In the genomic region with DNA sequence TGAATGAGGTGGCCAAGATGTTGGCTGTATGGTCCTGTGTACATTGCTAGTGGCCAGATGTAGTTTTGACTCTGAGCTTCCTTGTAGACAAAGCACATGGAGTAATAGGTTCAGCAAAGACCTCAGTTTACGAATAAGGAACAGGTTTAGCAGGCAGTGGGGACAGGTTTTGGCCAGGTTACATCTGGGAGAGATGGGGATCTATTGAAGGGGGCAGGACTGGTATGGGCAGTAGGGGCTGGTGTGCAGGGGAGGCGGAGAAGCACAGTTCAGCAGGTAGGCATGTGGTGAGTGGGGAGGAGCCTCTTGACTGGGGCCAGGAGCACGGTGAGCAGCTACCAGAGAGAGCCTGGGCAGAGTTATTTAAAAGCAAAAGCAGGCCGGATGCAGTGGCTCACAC, we compare ENCODE assay signal across 19 cellular contexts.
"Had no signal": no experiment of that assay in that cellular context is flagged by ENCODE, and none has a peak within 500 bp of the region (broad histone marks: within the 10 kb centered on the region; RNA-seq: fewer than 3 reads in every experiment).

No MANE protein-coding gene starts in this region.

- DNase-seq: dermis blood vessel endothelial cell; dorsolateral prefrontal cortex; effector CD4-positive, alpha-beta T cell; effector memory CD4-positive, alpha-beta T cell; esophagus squamous epithelium; foreskin fibroblast; foreskin melanocyte; gastrocnemius medialis; glutamatergic neuron; head of caudate nucleus; heart right ventricle; hippocampal formation; left cardiac atrium; left lung; left ventricle myocardium superior; lower lobe of right lung; mesenchymal stem cell; mucosa of descending colon; naive B cell had no signal
